Comparison of ENCODE assay signal across 9 cellular contexts in the genomic region with DNA sequence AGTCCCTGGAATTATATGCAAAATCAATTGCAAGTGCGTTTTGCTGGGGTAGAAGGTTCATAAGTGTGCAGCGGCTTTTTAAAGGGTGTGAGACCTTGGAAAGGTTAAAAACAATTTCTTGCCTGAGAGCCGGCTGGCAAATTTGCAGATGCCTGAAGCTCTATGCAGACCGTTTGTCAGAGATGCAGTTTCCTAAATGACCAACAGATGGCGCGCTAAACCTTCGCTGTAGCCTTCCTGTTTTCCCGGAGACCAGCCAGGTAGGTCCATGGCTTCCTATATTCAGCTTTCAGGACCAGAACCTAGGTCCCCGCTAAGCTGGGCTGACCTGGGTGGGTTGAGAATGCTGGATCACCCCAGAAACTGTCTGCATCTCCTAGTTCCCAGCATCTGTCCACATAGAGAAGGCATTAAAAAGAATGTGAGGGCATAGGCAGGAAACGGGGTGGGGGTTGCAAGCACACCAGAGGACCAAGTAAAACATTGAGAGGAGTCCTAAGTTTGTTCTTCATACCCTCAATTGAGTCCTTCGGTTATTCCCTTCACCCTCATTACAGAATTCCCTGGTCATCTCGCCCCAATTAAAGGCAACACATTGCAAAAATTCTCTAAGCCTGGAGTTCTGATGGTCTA. TPM values are rescaled to one million over a fixed set of nuclear protein-coding genes. Genes with fewer than 3 reads are reported as not detected.
DNase-seq lines count a peak whose midpoint lies in the region; ATAC-seq and TF ChIP-seq lines count a peak whose summit lies in the region.
"Had no signal": no experiment of that assay in that cellular context is flagged by ENCODE, and none has a peak within 500 bp of the region (broad histone marks: within the 10 kb centered on the region; RNA-seq: fewer than 3 reads in every experiment).

No MANE protein-coding gene starts in this region.

- no peaks in the 10 kb centered on the region for H3K9me2 ChIP-seq in neural cell (ENCODE audit: insufficient read depth, low read length)

- no peaks in the 10 kb centered on the region for H3K9me3 ChIP-seq in neural cell (ENCODE audit: low read length)
- no peaks in the 10 kb centered on the region for H3K9me3 ChIP-seq in thoracic aorta

- no peak overlapping the region for H3K4me2 ChIP-seq in neural cell (ENCODE audit: low read length)

- DNase-seq in DMS 273 (lab: John Stamatoyannopoulos, UW; ENCODE audit: unreplicated experiment) (peak; percentile 86), NCI-H526 treated with DMSO at 0.1 percent for 48 hours (lab: John Stamatoyannopoulos, UW) (peak; percentile 60), fibroblast of pulmonary artery (ENCODE audit: low read depth) (peak; percentile 76), thoracic aorta (ENCODE audit: low spot score) (no peak)
- DNase-seq in activated CD8-positive, alpha-beta memory T cell treated with anti-CD3 and anti-CD28 coated beads, Interleukin-2, amount 50 U/mL, for 4 hours: peak; percentile 19

- H3K27ac ChIP-seq in neural cell (ENCODE audit: low read length): no peak overlapping the region
- no peak overlapping the region for H3K27ac ChIP-seq in thoracic aorta

- no peaks in the 10 kb centered on the region for H3K4me1 ChIP-seq in thoracic aorta (ENCODE audit: control insufficient read depth in 1 of 2, low read depth in 2 of 2)

- peak; percentile 94 for TF ChIP-seq RAD21 in neural cell (conservative IDR thresholded peaks at IDR 0.05)

- H3F3A ChIP-seq in neural cell (ENCODE audit: insufficient read depth, low read length, poor library complexity, severe bottlenecking): no peaks in the 10 kb centered on the region

- ATAC-seq in HG03159 (IDR thresholded peaks at IDR 0.05; ENCODE audit: unreplicated experiment) (peak; percentile 60), thoracic aorta (ENCODE audit: insufficient number of reproducible peaks, low FRiP score, low read depth) (no peak), GM21526 (IDR thresholded peaks at IDR 0.05; ENCODE audit: low FRiP score, unreplicated experiment) (no peak)

- no peaks in the 10 kb centered on the region for H4K20me1 ChIP-seq in neural cell (ENCODE audit: insufficient read depth)

- H3K9ac ChIP-seq in neural cell (ENCODE audit: low read length): no peak overlapping the region

- H3K36me3 ChIP-seq in neural cell (ENCODE audit: insufficient read depth, low read length) (no peaks in the 10 kb centered on the region), thoracic aorta (no peaks in the 10 kb centered on the region)

- TF ChIP-seq EP300 in neural cell (conservative IDR thresholded peaks at IDR 0.05; ENCODE audit: poor library complexity, severe bottlenecking): no peak

- TF ChIP-seq CTCF in fibroblast of pulmonary artery (IDR thresholded peaks at IDR 0.05; ENCODE audit: low read length, missing control alignments): peak; percentile 89
- TF ChIP-seq CTCF in neural cell (IDR thresholded peaks at IDR 0.05; ENCODE audit: poor library complexity, severe bottlenecking): peak; percentile 96
- peak; percentile 81 for TF ChIP-seq CTCF in thoracic aorta (IDR thresholded peaks at IDR 0.05)

- H3K27me3 ChIP-seq in neural cell (ENCODE audit: insufficient read depth, low read depth, low read length) (peaks cover 29% of the 10 kb centered on the region), thoracic aorta (replicated peaks; ENCODE audit: insufficient read depth) (no peaks in the 10 kb centered on the region)

- no peak overlapping the region for H3K4me3 ChIP-seq in fibroblast of pulmonary artery (replicated peaks; ENCODE audit: low read depth, low read length)
- H3K4me3 ChIP-seq in neural cell (ENCODE audit: low read length): no peak overlapping the region
- H3K4me3 ChIP-seq in thoracic aorta: no peak overlapping the region

- no peaks in the 10 kb centered on the region for H3K79me2 ChIP-seq in neural cell (replicated peaks; ENCODE audit: insufficient read depth, low read length)

- no peak overlapping the region for H2AFZ ChIP-seq in neural cell (ENCODE audit: low read depth, low read length)

TF ChIP-seq in neural cell, 6 proteins besides CTCF, POLR2A, EP300 and RAD21:
- TF ChIP-seq SMC3 (conservative IDR thresholded peaks at IDR 0.05; ENCODE audit: poor library complexity): peak; percentile 97
- TF ChIP-seq EZH2 (IDR thresholded peaks at IDR 0.05; ENCODE audit: borderline replicate concordance, insufficient read depth, low read length, poor library complexity, severe bottlenecking): no peak

RNA-seq across cellular contexts. Expression of a gene that starts 5.7 kb away (rescaled TPM):
- 0.04 TPM in 1 of 2 replicates, not detected in the other for polyA plus RNA-seq in neural cell
- 0.24 and 0.35 TPM in 2 replicates for polyA minus RNA-seq in neural cell
- under 1 TPM; 0.07 to 0.14 TPM for total RNA-seq in thoracic aorta
- total RNA-seq: T-helper 1 cell treated with Interleukin-12 subunit alpha and Interleukin-12 subunit beta and Interleukin-4 antibody, amounts not matched to agents 30 ng/mL and 1 ng/mL, for 36 hours had no signal
